ENCODE assay signal across 24 cellular contexts in genomic region chr1:107662976-107663375, GRCh38.
"Had no signal": no experiment of that assay in that cellular context is flagged by ENCODE, and none has a peak within 500 bp of the region (broad histone marks: within the 10 kb centered on the region; RNA-seq: fewer than 3 reads in every experiment).

No MANE protein-coding gene starts in this region.

- H3K4me3 ChIP-seq: cardiac muscle cell, SJCRH30 had no signal

- H3K27ac ChIP-seq: brain microvascular endothelial cell, cardiac muscle cell, SJCRH30 had no signal

- ATAC-seq: activated T-cell treated with anti-CD3 and anti-CD28 coated beads, Interleukin-2, amount 50 U/mL, for 4 hours; Right ventricle myocardium inferior; T-helper 17 cell had no signal

- H3K36me3 ChIP-seq: brain microvascular endothelial cell, cardiac muscle cell, SJCRH30 had no signal

- DNase-seq: activated B cell treated with CpG ODN at 0.5 μM for 24 hours; activated CD4-positive, alpha-beta T cell treated with anti-CD3 and anti-CD28 coated beads for 1 hour; activated CD4-positive, alpha-beta T cell treated with anti-CD3 and anti-CD28 coated beads, Interleukin-2, amount 10 ng/mL, durations not matched to agents 24 days and 14 days; activated CD4-positive, alpha-beta T cell treated with anti-CD3 and anti-CD28 coated beads, Interleukin-2, amount 50 U/mL, for 48 hours; activated CD8-positive, alpha-beta memory T cell treated with anti-CD3 and anti-CD28 coated beads for 24 hours; activated gamma-delta T cell; activated naive CD4-positive, alpha-beta T cell treated with anti-CD3 and anti-CD28 coated beads for 36 hours; activated T-cell treated with anti-CD3 and anti-CD28 coated beads, Interleukin-2, amount 50 U/mL, for 4 hours; brain microvascular endothelial cell; Karpas-422; MM.1S; NCI-H1105; NCI-H1436; NCI-H1694 treated with DMSO at 0.1 percent for 48 hours; NCI-H2029 treated with DMSO at 0.1 percent for 48 hours; NCI-H345; NCI-H510A; NCI-H526 treated with DMSO at 0.1 percent for 48 hours; NCI-H82; SJCRH30; T-helper 17 cell; T-helper 9 cell had no signal

- H3K9me3 ChIP-seq: SJCRH30 had no signal
